In genomic region chr9:4793412-4794005, GRCh38 we compare ENCODE assay signal across 8 cellular contexts. TPM values are rescaled to one million over a fixed set of nuclear protein-coding genes. Genes with fewer than 3 reads are reported as not detected.
DNase-seq lines count a peak whose midpoint lies in the region; ATAC-seq, FAIRE-seq and TF ChIP-seq lines count a peak whose summit lies in the region.

No MANE protein-coding gene starts in this region.

- H3K27me3 ChIP-seq in left lung = no peaks in the 10 kb centered on the region

- H3K9me3 Mint-ChIP-seq in activated naive CD8-positive, alpha-beta T cell treated with anti-CD3 and anti-CD28 coated beads, Interleukin-2, amount 50 U/mL, for 24 hours = peaks cover 4% of the 10 kb centered on the region

- DNase-seq in A549 (ENCODE audit: low read depth in 1 of 2, low spot score in 1 of 2) = no peak
- DNase-seq in HCEC 1CT = peak; percentile 32
- DNase-seq in activated naive CD8-positive, alpha-beta T cell treated with anti-CD3 and anti-CD28 coated beads, Interleukin-2, amount 50 U/mL, for 24 hours = no peak
- no peak for DNase-seq in left lung
- no peak for DNase-seq in frontal cortex (ENCODE audit: low spot score in 2 of 2)

- H3K4me3 ChIP-seq in A549 = peak overlapping the region; percentile 97
- peak overlapping the region; percentile 88 to 91 for H3K4me3 ChIP-seq in left lung

- no peak for TF ChIP-seq POLR2A in A549 (IDR thresholded peaks at IDR 0.05; ENCODE audit: low read length)

- peaks cover 49% of the 10 kb centered on the region for H3K4me1 Mint-ChIP-seq in activated naive CD8-positive, alpha-beta T cell treated with anti-CD3 and anti-CD28 coated beads, Interleukin-2, amount 50 U/mL, for 24 hours

- WGBS in A549 (ENCODE audit: missing lambda C conversion rate) = 8% methylated on average over 25 of the region's 26 CpGs

- H3K4me2 ChIP-seq in A549 = peak overlapping the region; percentile 97

- H3K4me1 ChIP-seq in A549 (peaks cover 5% of the 10 kb centered on the region; the same call in 1 of the 3 replicates), left lung (peaks cover 8 to 52% of the 10 kb centered on the region in 2 donors)

- no peak for ATAC-seq in A549
- ATAC-seq in activated naive CD8-positive, alpha-beta T cell treated with anti-CD3 and anti-CD28 coated beads, Interleukin-2, amount 50 U/mL, for 24 hours = no peak
- ATAC-seq in left lung = no peak
- no peak for ATAC-seq in GM21367 (IDR thresholded peaks at IDR 0.05; ENCODE audit: unreplicated experiment)
- no peak for ATAC-seq in HG03354 (IDR thresholded peaks at IDR 0.05; ENCODE audit: poor library complexity, severe bottlenecking, unreplicated experiment)

- H3K27ac Mint-ChIP-seq in activated naive CD8-positive, alpha-beta T cell treated with anti-CD3 and anti-CD28 coated beads, Interleukin-2, amount 50 U/mL, for 24 hours = peak overlapping the region; percentile 24

- FAIRE-seq in A549 (lab: Jason Lieb, UNC) = no peak
- no peak for FAIRE-seq in frontal cortex (lab: Jason Lieb, UNC)

- POLR2A ChIA-PET in A549 (lab: Yijun Ruan, JAX) = interaction anchor here (0.9 to 1.4 kb wide), 5 partner anchors 40 to 835 kb away, joined by 3 to 7 read pairs (median 3); partner anchors contain the start of genes AK3 and RIC1

- peaks cover 12% of the 10 kb centered on the region for H3K36me3 Mint-ChIP-seq in activated naive CD8-positive, alpha-beta T cell treated with anti-CD3 and anti-CD28 coated beads, Interleukin-2, amount 50 U/mL, for 24 hours (ENCODE audit: low read depth)

- no peak for TF ChIP-seq RAD21 in A549 (conservative IDR thresholded peaks at IDR 0.05 in 1 of 2, IDR thresholded peaks at IDR 0.05 in 1 of 2)

- intact Hi-C loops in left lung (cut with DNase I) = no loop called here

- H3K36me3 ChIP-seq in left lung = no peaks in the 10 kb centered on the region

- H3K4me3 Mint-ChIP-seq in activated naive CD8-positive, alpha-beta T cell treated with anti-CD3 and anti-CD28 coated beads, Interleukin-2, amount 50 U/mL, for 24 hours = peak overlapping the region; percentile 95

- no peak for TF ChIP-seq EP300 in A549 (IDR thresholded peaks at IDR 0.05)

- no peak for TF ChIP-seq CTCF in A549 (IDR thresholded peaks at IDR 0.05)
- no peak for TF ChIP-seq CTCF in left lung (IDR thresholded peaks at IDR 0.05)

- H3K27ac ChIP-seq in A549 (peak overlapping the region; percentile 89 to 93), left lung (peak overlapping the region; percentile 89 to 90), temporal lobe (ENCODE audit: low read depth, low read length) (peak overlapping the region; percentile 69)

- CTCF ChIA-PET in A549 (lab: Yijun Ruan, JAX) = interaction anchor here (0.6 to 4.9 kb wide), 12 partner anchors 9 to 195 kb away, joined by 3 to 19 read pairs (median 4); partner anchors contain the start of genes JAK2 and PLPP6

- H3K9me3 ChIP-seq in A549 = no peaks in the 10 kb centered on the region
- no peaks in the 10 kb centered on the region for H3K9me3 ChIP-seq in left lung

- H3K27me3 Mint-ChIP-seq in activated naive CD8-positive, alpha-beta T cell treated with anti-CD3 and anti-CD28 coated beads, Interleukin-2, amount 50 U/mL, for 24 hours = peaks cover 2% of the 10 kb centered on the region

TF ChIP-seq in A549, 52 proteins besides CTCF, POLR2A, EP300 and RAD21:
- no peak for TF ChIP-seq ELK1 (IDR thresholded peaks at IDR 0.05; ENCODE audit: low read depth, low read length)
- TF ChIP-seq RNF2 (IDR thresholded peaks at IDR 0.05; ENCODE audit: borderline replicate concordance, low read depth) = no peak
- TF ChIP-seq USF2 (IDR thresholded peaks at IDR 0.05) = no peak
- no peak for TF ChIP-seq HOXB5 (CRISPR knock-in tag; IDR thresholded peaks at IDR 0.05)
- TF ChIP-seq EHMT2 (IDR thresholded peaks at IDR 0.05; ENCODE audit: low read depth) = no peak
- TF ChIP-seq RFX5 (IDR thresholded peaks at IDR 0.05) = no peak
- TF ChIP-seq FOSL2 (IDR thresholded peaks at IDR 0.05) = no peak
- no peak for TF ChIP-seq FOSL2 (CRISPR knock-in tag; IDR thresholded peaks at IDR 0.05)
- TF ChIP-seq POLR2AphosphoS2 (conservative IDR thresholded peaks at IDR 0.05; ENCODE audit: low read length) = no peak
- TF ChIP-seq ATOH8 (CRISPR knock-in tag; IDR thresholded peaks at IDR 0.05; ENCODE audit: low read depth) = no peak
- no peak for TF ChIP-seq TFCP2L1 (CRISPR knock-in tag; IDR thresholded peaks at IDR 0.05)
- TF ChIP-seq CHD4 (IDR thresholded peaks at IDR 0.05; ENCODE audit: borderline replicate concordance) = no peak
- no peak for TF ChIP-seq NR3C1 (IDR thresholded peaks at IDR 0.05)
- no peak for TF ChIP-seq HDAC2 (IDR thresholded peaks at IDR 0.05)

RNA-seq across cellular contexts. Expression of gene RCL1, which starts 0.8 kb away (rescaled TPM):
- polyA plus RNA-seq in A549 (2011; rRNA removed) (25.5 and 26.7 TPM in 2 replicates), A549 (2017; fragmentation: RNase III; extraction: RNeasy Plus Mini Kit Qiagen cat#74134 plus additional on column Dnase treatment) (27.5 to 30.0 TPM (median 29.4 TPM) in 3 replicates)
- 30.0 and 33.4 TPM in 2 replicates for polyA plus RNA-seq in A549 (2012; cell fraction: cytosol; rRNA removed)
- 29.3 and 43.1 TPM in 2 replicates for polyA plus RNA-seq in A549 (2012; cell fraction: nucleus; rRNA removed)
- polyA minus RNA-seq in A549 (2011; rRNA and poly(A)+ RNA removed) = 43.1 and 43.3 TPM in 2 replicates
- total RNA-seq in left lung (10 to 100 TPM; 11.2 to 22.6 TPM), temporal lobe (17.5 TPM), frontal cortex (20.0 TPM)

RNA-seq across cellular contexts. Expression of gene AK3, which starts 52.5 kb away (rescaled TPM):
- polyA plus RNA-seq in A549 (2011; rRNA removed) (70.4 and 83.0 TPM in 2 replicates), A549 (2017; fragmentation: RNase III; extraction: RNeasy Plus Mini Kit Qiagen cat#74134 plus additional on column Dnase treatment) (42.6 to 51.0 TPM (median 49.0 TPM) in 3 replicates)
- polyA plus RNA-seq in A549 (2012; cell fraction: cytosol; rRNA removed) = 14.9 and 21.0 TPM in 2 replicates
- 6.3 and 8.9 TPM in 2 replicates for polyA plus RNA-seq in A549 (2012; cell fraction: nucleus; rRNA removed)
- polyA minus RNA-seq in A549 (2011; rRNA and poly(A)+ RNA removed) = 22.6 and 31.3 TPM in 2 replicates
- total RNA-seq in left lung (10 to 100 TPM; 44.8 to 52.4 TPM), temporal lobe (31.5 TPM), frontal cortex (26.9 TPM)
